Comparison of ENCODE assay signal across 8 cellular contexts in genomic region chr1:46043491-46044017, GRCh38.
DNase-seq lines count a peak whose midpoint lies in the region; ATAC-seq, FAIRE-seq and TF ChIP-seq lines count a peak whose summit lies in the region.

No MANE protein-coding gene starts in this region.

- peak overlapping the region in 1 of 2 experiments; percentile 46; a peak in 3 of 5 replicates for H3K4me3 Mint-ChIP-seq in H9

- H3K79me2 ChIP-seq in H9 (ENCODE audit: insufficient read depth, low read length) = no peaks in the 10 kb centered on the region

- no peak overlapping the region for H2BK120ac ChIP-seq in H9 (ENCODE audit: low read depth, low read length, poor library complexity, severe bottlenecking)

- no peak for TF ChIP-seq POLR2A in heart left ventricle (IDR thresholded peaks at IDR 0.05)

- no peak overlapping the region for H4K8ac ChIP-seq in H9 (replicated peaks; ENCODE audit: insufficient read length, low read depth, low read length)

- no peak overlapping the region for H2AFZ ChIP-seq in H9 (ENCODE audit: low read length)

- FAIRE-seq in kidney (lab: Jason Lieb, UNC) = no peak

- H4K20me1 ChIP-seq in H9 (ENCODE audit: control insufficient read depth, insufficient read depth, insufficient read length) = no peaks in the 10 kb centered on the region

- H2BK12ac ChIP-seq in H9 (ENCODE audit: insufficient read length, low read depth, low read length) = no peak overlapping the region

- no peak overlapping the region for H4K91ac ChIP-seq in H9 (ENCODE audit: insufficient read length, low read depth, low read length)

- peaks cover 7% of the 10 kb centered on the region for H3K4me1 ChIP-seq in H9 (ENCODE audit: insufficient read depth, low read length)
- peaks cover 13% of the 10 kb centered on the region for H3K4me1 ChIP-seq in iPS-20b (ENCODE audit: insufficient read depth, low read length)
- H3K4me1 ChIP-seq in ascending aorta = no peaks in the 10 kb centered on the region
- H3K4me1 ChIP-seq in kidney (ENCODE audit: control insufficient read depth in 1 of 2, insufficient read depth in 1 of 2, low read depth in 1 of 2, low read length in 2 of 2) = peaks cover 11 to 12% of the 10 kb centered on the region in 2 donors
- peaks cover 11 to 52% (median 31%) of the 10 kb centered on the region in 12 donors for H3K4me1 ChIP-seq in heart left ventricle

- no peak overlapping the region for H4K5ac ChIP-seq in H9 (ENCODE audit: insufficient read length, low read depth, low read length)

- H3K79me1 ChIP-seq in H9 (ENCODE audit: insufficient read depth, low read depth, low read length, poor library complexity, severe bottlenecking) = no peaks in the 10 kb centered on the region

- H2AK5ac ChIP-seq in H9 (ENCODE audit: insufficient read length, low read length) = no peak overlapping the region

- no peak for TF ChIP-seq CTCF in H9 (conservative IDR thresholded peaks at IDR 0.05)
- no peak for TF ChIP-seq CTCF in ascending aorta (IDR thresholded peaks at IDR 0.05)
- TF ChIP-seq CTCF in kidney (IDR thresholded peaks at IDR 0.05; ENCODE audit: borderline replicate concordance, extremely low read depth, insufficient read depth) = no peak
- TF ChIP-seq CTCF in heart left ventricle (IDR thresholded peaks at IDR 0.05) = no peak

- H3T11ph ChIP-seq in H9 (ENCODE audit: low read length) = no peak overlapping the region

- no peak overlapping the region for H2BK5ac ChIP-seq in H9 (ENCODE audit: insufficient read length, low read length)

- no peak overlapping the region for H3K9ac ChIP-seq in H9 (ENCODE audit: extremely low read depth, insufficient read length, low read length)
- H3K9ac ChIP-seq in iPS-20b (ENCODE audit: low read depth, low read length) = no peak overlapping the region
- H3K9ac ChIP-seq in kidney (ENCODE audit: low read length in 2 of 2) = no peak overlapping the region

- H3K36me3 Mint-ChIP-seq in H9 (ENCODE audit: insufficient read depth in 1 of 3, low read depth in 3 of 3) = peaks cover 3 to 20% (median 16%) of the 10 kb centered on the region in 3 experiments; a peak in 6 of 7 replicates

- H3K23ac ChIP-seq in H9 (ENCODE audit: insufficient read length, low read depth, low read length) = no peak overlapping the region

- DNase-seq in H9 (peak; percentile 67), ascending aorta (ENCODE audit: low spot score in 2 of 2) (no peak), DMS153 treated with DMSO at 0.1 percent for 48 hours (lab: John Stamatoyannopoulos, UW; ENCODE audit: unreplicated experiment) (no peak), kidney (no peak), heart left ventricle (no peak)

- no peak overlapping the region for H3K4ac ChIP-seq in H9 (ENCODE audit: low read depth, low read length)

- peak overlapping the region in 2 of 3 experiments; percentile 29 to 41; a peak in 3 of 7 replicates for H3K27ac Mint-ChIP-seq in H9

- H2BK15ac ChIP-seq in H9 (ENCODE audit: low read depth, low read length) = no peak overlapping the region

- intact Hi-C loops in ascending aorta (cut with DNase I) = no loop called here
- intact Hi-C loops in kidney (cut with DNase I) = loop anchor here (5.0 kb wide), 1 partner anchor 139 kb away; no protein-coding TSS in a partner anchor
- intact Hi-C loops in heart left ventricle (cut with DNase I) = loop anchor here in 1 of 10 donors (2.0 kb wide), 1 partner anchor 87 kb away; no protein-coding TSS in a partner anchor

- H3K27me3 Mint-ChIP-seq in H9 (ENCODE audit: low read depth) = peaks cover 18% of the 10 kb centered on the region

- H3K4me3 ChIP-seq in iPS-20b (ENCODE audit: low read length) (peak overlapping the region; percentile 10; the same call in 1 of the 2 replicates), ascending aorta (no peak overlapping the region), kidney (ENCODE audit: low read length in 2 of 2) (no peak overlapping the region), heart left ventricle (no peak overlapping the region)

- ATAC-seq in GM18520 (IDR thresholded peaks at IDR 0.05; ENCODE audit: unreplicated experiment) (peak; percentile 60), heart left ventricle (no peak)

- H3K27ac ChIP-seq in H9 (ENCODE audit: insufficient read length, low read depth, low read length) = no peak overlapping the region
- peak overlapping the region; percentile 0 for H3K27ac ChIP-seq in KOPT-K1 (ENCODE audit: low read depth, low read length, poor library complexity, severe bottlenecking)
- no peak overlapping the region for H3K27ac ChIP-seq in iPS-20b (ENCODE audit: low read length)
- no peak overlapping the region for H3K27ac ChIP-seq in ascending aorta
- no peak overlapping the region for H3K27ac ChIP-seq in kidney (ENCODE audit: low read depth in 2 of 2, low read length in 2 of 2)
- H3K27ac ChIP-seq in heart left ventricle = no peak overlapping the region

- no CpG with 5 or more reads among the region's 10 CpGs for WGBS in H9 (ENCODE audit: extremely low coverage, insufficient read length, low lambda C conversion rate)
- 73 to 86% (median 80%) methylated on average over 10 of the region's 10 CpGs for WGBS in heart left ventricle, 4 donors

- peak overlapping the region; percentile 2 for H3K4me2 ChIP-seq in H9 (ENCODE audit: insufficient read depth, insufficient read length, low read length)

- H3K27me3 ChIP-seq in H9 (ENCODE audit: insufficient read depth, low read length) (no peaks in the 10 kb centered on the region), iPS-20b (ENCODE audit: insufficient read depth, low read length) (no peaks in the 10 kb centered on the region), ascending aorta (no peaks in the 10 kb centered on the region), heart left ventricle (no peaks in the 10 kb centered on the region)

- H3K23me2 ChIP-seq in H9 (ENCODE audit: insufficient read length, low read depth, low read length, poor library complexity, severe bottlenecking) = no peaks in the 10 kb centered on the region

- H3K36me3 ChIP-seq in KOPT-K1 (ENCODE audit: insufficient read depth, low read length) (peaks cover 63% of the 10 kb centered on the region), iPS-20b (ENCODE audit: insufficient read depth, low read depth, low read length) (peaks cover 30% of the 10 kb centered on the region), ascending aorta (peaks cover 0 to 8% of the 10 kb centered on the region in 2 donors), kidney (ENCODE audit: control insufficient read depth in 1 of 2, insufficient read depth in 2 of 2, low read length in 2 of 2) (peaks cover 0 to 6% of the 10 kb centered on the region in 2 donors), heart left ventricle (peaks cover 0 to 75% (median 42%) of the 10 kb centered on the region in 9 donors)

- no peak overlapping the region for H3K14ac ChIP-seq in H9 (ENCODE audit: insufficient read depth, low read length)

- no peak overlapping the region for H2BK20ac ChIP-seq in H9 (ENCODE audit: low read depth, low read length, poor library complexity, severe bottlenecking)

- H3K9me3 Mint-ChIP-seq in H9 = no peaks in the 10 kb centered on the region

- peaks cover 17 to 19% of the 10 kb centered on the region in 2 experiments for H3K4me1 Mint-ChIP-seq in H9

- H3K56ac ChIP-seq in H9 (ENCODE audit: insufficient read length, low read depth, low read length) = no peak overlapping the region

- no peak overlapping the region for H3K18ac ChIP-seq in H9 (ENCODE audit: insufficient read length, low read depth, low read length)

- H3K9me3 ChIP-seq in H9 (ENCODE audit: control insufficient read depth, low read depth, low read length) = no peaks in the 10 kb centered on the region
- H3K9me3 ChIP-seq in KOPT-K1 (ENCODE audit: insufficient read depth, low read length, poor library complexity, severe bottlenecking) = no peaks in the 10 kb centered on the region
- H3K9me3 ChIP-seq in iPS-20b (ENCODE audit: insufficient read depth, low read depth, low read length) = no peaks in the 10 kb centered on the region
- no peaks in the 10 kb centered on the region for H3K9me3 ChIP-seq in ascending aorta
- H3K9me3 ChIP-seq in kidney (ENCODE audit: control insufficient read depth in 1 of 2, low read length in 2 of 2) = no peaks in the 10 kb centered on the region
- H3K9me3 ChIP-seq in heart left ventricle = no peaks in the 10 kb centered on the region
